In the genomic region with DNA sequence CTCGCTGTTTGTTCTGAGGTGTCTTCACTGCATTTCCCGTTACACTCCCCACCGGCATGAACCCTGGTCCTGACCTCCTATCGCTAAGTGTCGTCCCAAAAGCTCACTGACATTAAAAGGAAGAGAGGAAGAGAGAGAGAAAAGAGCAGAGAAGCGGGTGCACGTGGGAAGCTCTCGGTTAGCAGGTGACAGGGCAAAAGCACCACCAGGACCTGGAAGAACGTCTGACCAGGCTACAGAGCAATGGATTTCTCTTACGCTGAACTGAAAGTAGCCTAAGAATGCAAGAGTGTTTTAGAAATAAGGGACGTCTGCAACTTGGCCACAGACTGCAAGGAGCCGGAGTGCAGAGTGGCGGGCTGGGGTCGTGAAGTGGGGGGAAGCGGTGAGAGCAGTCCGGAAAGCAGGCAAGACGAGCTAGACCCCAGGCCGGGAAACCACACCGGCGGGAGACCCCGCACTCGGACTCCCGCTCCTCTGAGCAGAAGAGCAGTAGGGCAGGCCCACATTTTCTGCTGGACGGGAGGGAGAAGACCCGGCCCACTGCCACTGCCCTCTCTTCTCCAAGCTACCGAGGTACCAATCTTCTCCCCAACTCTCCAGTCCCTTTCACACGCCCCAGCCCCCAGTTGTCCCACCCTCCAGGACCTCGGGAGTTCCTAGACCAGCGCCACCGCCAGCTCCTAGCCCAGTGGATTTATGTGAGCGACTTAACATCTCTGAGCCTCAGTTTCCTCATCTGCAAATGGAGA, we compare ENCODE assay signal across 7 cellular contexts. TPM values are rescaled to one million over a fixed set of nuclear protein-coding genes. Genes with fewer than 3 reads are reported as not detected.
DNase-seq lines count a peak whose midpoint lies in the region; ATAC-seq and TF ChIP-seq lines count a peak whose summit lies in the region.

No MANE protein-coding gene starts in this region.

- DNase-seq in HFFc6 (no peak), SJCRH30 (peak; percentile 26 to 50), choroid plexus epithelial cell (ENCODE audit: low read depth) (peak; percentile 61), upper lobe of left lung (peak; percentile 36 to 83), activated gamma-delta T cell (lab: John Stamatoyannopoulos, UW) (no peak), A172 (ENCODE audit: low spot score) (no peak)

- H3K27me3 Mint-ChIP-seq in HFFc6 (ENCODE audit: insufficient read depth), result peaks cover 13% of the 10 kb centered on the region

- ATAC-seq in upper lobe of left lung (ENCODE audit: low FRiP score in 2 of 2), result no peak

- peaks cover 30% of the 10 kb centered on the region for H3K4me1 Mint-ChIP-seq in HFFc6 (ENCODE audit: low read depth)

- no peaks in the 10 kb centered on the region for H3K9me3 Mint-ChIP-seq in HFFc6

- peak overlapping the region; percentile 92 for H3K27ac Mint-ChIP-seq in HFFc6

- H3K27ac ChIP-seq in SJCRH30 (peak overlapping the region; percentile 86), upper lobe of left lung (peak overlapping the region; percentile 86 to 91 (median 86))

- TF ChIP-seq EP300 in upper lobe of left lung (IDR thresholded peaks at IDR 0.05), result no peak

- WGBS in upper lobe of left lung, 2 donors, result 10 to 15% methylated on average over 20 to 30 of the region's 31 CpGs

- H3K36me3 Mint-ChIP-seq in HFFc6 (ENCODE audit: low read depth), result no peaks in the 10 kb centered on the region

- peak overlapping the region; percentile 89 for H3K4me3 Mint-ChIP-seq in HFFc6

- H3K9me3 ChIP-seq in SJCRH30 (replicated peaks) (no peaks in the 10 kb centered on the region), mononuclear cell (ENCODE audit: low read depth, low read length) (no peaks in the 10 kb centered on the region), upper lobe of left lung (no peaks in the 10 kb centered on the region)

- H3K27me3 ChIP-seq in SJCRH30 (no peaks in the 10 kb centered on the region), mononuclear cell (ENCODE audit: insufficient read depth, low read length) (no peaks in the 10 kb centered on the region), upper lobe of left lung (no peaks in the 10 kb centered on the region)

- TF ChIP-seq CTCF in HFFc6 (IDR thresholded peaks at IDR 0.05) (no peak), choroid plexus epithelial cell (conservative IDR thresholded peaks at IDR 0.05; ENCODE audit: low read depth, low read length) (no peak), upper lobe of left lung (IDR thresholded peaks at IDR 0.05) (no peak)

- H3K36me3 ChIP-seq in SJCRH30 (no peaks in the 10 kb centered on the region), upper lobe of left lung (no peaks in the 10 kb centered on the region)

- peaks cover 7% of the 10 kb centered on the region for H3K4me1 ChIP-seq in SJCRH30
- H3K4me1 ChIP-seq in mononuclear cell (ENCODE audit: insufficient read depth, low read length), result peaks cover 42% of the 10 kb centered on the region
- H3K4me1 ChIP-seq in upper lobe of left lung, result peaks cover 3 to 18% (median 6%) of the 10 kb centered on the region in 4 donors

- no peak for TF ChIP-seq POLR2A in upper lobe of left lung (IDR thresholded peaks at IDR 0.05)

- H3K4me3 ChIP-seq in SJCRH30, result peak overlapping the region; percentile 84
- H3K4me3 ChIP-seq in choroid plexus epithelial cell (ENCODE audit: low read depth, low read length), result peak overlapping the region; percentile 89
- peak overlapping the region; percentile 79 for H3K4me3 ChIP-seq in mononuclear cell (ENCODE audit: low read length)
- peak overlapping the region; percentile 57 to 83 (median 66) for H3K4me3 ChIP-seq in upper lobe of left lung

RNA-seq across cellular contexts. Expression of gene MPZL1, which starts 8.3 kb away (rescaled TPM):
- total RNA-seq in HFFc6 (2021; fragmentation: NEBNext Ultra II Directional; extraction: Animal tissue kit (Norgen Biotek cat#: 25700)), result 100 to 1,000 TPM; 147 to 188 (median 183) TPM
- 57.9 and 63.0 TPM in 2 replicates for total RNA-seq in SJCRH30 (2014; rRNA removed; shearing (Covaris generic))
- 13.9 TPM for total RNA-seq in mononuclear cell
- total RNA-seq in upper lobe of left lung, result 10 to 100 TPM; 28.3 to 80.6 (median 65.4) TPM
- total RNA-seq in A172 (2014; rRNA removed; shearing (Covaris generic)), result 126 and 170 TPM in 2 replicates

Comparison
In these comparisons a context has a peak if more than half of its experiments do, and no peak if none do; other contexts are left out.
1. DNase-seq: peak in SJCRH30 (2 of 2), choroid plexus epithelial cell (single experiment) and upper lobe of left lung (2 of 2); none in HFFc6 (single experiment), activated gamma-delta T cell (single experiment) and A172 (single experiment).
2. Peak in every context shown above with its lines, with median percentiles within 50 percentile points of each other: H3K4me3 ChIP-seq.